21 cellular contexts compared by ENCODE assay signal in the genomic region with DNA sequence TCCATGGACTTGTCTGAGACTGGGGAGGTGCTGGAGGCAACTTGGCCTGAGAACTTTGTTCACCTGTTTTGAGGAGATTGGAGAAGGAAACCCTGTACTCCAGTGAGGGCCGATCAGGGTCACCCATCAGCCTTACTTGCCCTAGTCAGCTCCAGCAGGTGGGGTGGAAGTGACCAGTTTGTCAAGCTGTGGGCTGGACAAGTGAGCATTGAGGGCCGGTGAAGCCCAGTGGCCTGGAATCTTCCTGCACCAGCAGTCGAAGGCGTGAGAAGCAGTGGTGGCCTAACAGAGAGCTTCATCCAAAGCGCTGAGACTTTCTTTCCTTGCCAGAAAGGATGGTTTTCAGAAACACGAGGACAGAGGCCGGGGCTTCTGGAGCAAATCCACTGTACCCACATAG. TPM values are rescaled to one million over a fixed set of nuclear protein-coding genes. Genes with fewer than 3 reads are reported as not detected.
DNase-seq lines count a peak whose midpoint lies in the region; ATAC-seq, FAIRE-seq and TF ChIP-seq lines count a peak whose summit lies in the region.
"Had no signal": no experiment of that assay in that cellular context is flagged by ENCODE, and none has a peak within 500 bp of the region (broad histone marks: within the 10 kb centered on the region; RNA-seq: fewer than 3 reads in every experiment).

No MANE protein-coding gene starts in this region.

- peak overlapping the region; percentile 6 for H3K4me3 Mint-ChIP-seq in neural progenitor cell
- no peak overlapping the region for H3K4me3 Mint-ChIP-seq in activated CD8-positive, alpha-beta memory T cell treated with anti-CD3 and anti-CD28 coated beads, Interleukin-2, amount 10 ng/mL, durations not matched to agents 7 days and 5 days
- H3K4me3 Mint-ChIP-seq: activated naive CD8-positive, alpha-beta T cell; activated T-cell treated with anti-CD3 and anti-CD28 coated beads, Interleukin-2, amount 50 U/mL, for 24 hours had no signal

- DNase-seq in K562 (ENCODE audit: extremely low read depth in 1 of 4, low spot score in 3 of 4) (no peak), neural progenitor cell (ENCODE audit: low spot score) (no peak), thyroid gland (peak in 1 of 2 donors; percentile 25), HAP-1 (ENCODE audit: low spot score in 2 of 2) (no peak)
- no peak for DNase-seq in activated CD8-positive, alpha-beta memory T cell treated with anti-CD3 and anti-CD28 coated beads, Interleukin-2, amount 10 ng/mL, durations not matched to agents 7 days and 5 days
- DNase-seq in activated naive CD4-positive, alpha-beta T cell treated with Interleukin-2 at 50 U/mL for 16 hours, result no peak
- DNase-seq: activated CD4-positive, alpha-beta T cell treated with anti-CD3 and anti-CD28 coated beads, Interleukin-2, amount 50 U/mL, for 48 hours; activated T-cell treated with anti-CD3 and anti-CD28 coated beads, Interleukin-2, amount 50 U/mL, for 24 hours; BE2C; GF-D8; midbrain; NCI-H1417 treated with DMSO at 0.1 percent for 48 hours; stimulated activated naive CD8-positive, alpha-beta T cell treated with anti-CD3 and anti-CD28 coated beads, Interleukin-15, amount 100 ng/mL, for 72 hours had no signal

- no peak; the same call in 2 of the 3 replicates for ATAC-seq in K562
- no peak for ATAC-seq in activated CD8-positive, alpha-beta memory T cell treated with anti-CD3 and anti-CD28 coated beads, Interleukin-2, amount 10 ng/mL, durations not matched to agents 7 days and 5 days
- ATAC-seq: stimulated activated naive CD8-positive, alpha-beta T cell treated with anti-CD3 and anti-CD28 coated beads, Interleukin-15, amount 100 ng/mL, for 72 hours had no signal

- H3K4me1 ChIP-seq in Loucy (ENCODE audit: insufficient read depth, low read length, poor library complexity, severe bottlenecking) (peaks cover 96% of the 10 kb centered on the region), K562 (replicated peaks in 1 of 2; ENCODE audit: control insufficient read depth in 2 of 2, insufficient read depth in 2 of 2, low read length in 2 of 2) (peaks cover 0 to 4% of the 10 kb centered on the region in 2 experiments; a peak in 2 of 5 replicates), neural progenitor cell (peaks cover 35% of the 10 kb centered on the region), thyroid gland (peaks cover 52 to 72% of the 10 kb centered on the region in 2 donors), HAP-1 (peaks cover 12% of the 10 kb centered on the region)

- H3K9ac ChIP-seq in Loucy (ENCODE audit: low read depth, low read length, poor library complexity, severe bottlenecking) (no peak overlapping the region), K562 (ENCODE audit: insufficient read depth in 1 of 2, low read depth in 2 of 2, low read length in 2 of 2) (no peak overlapping the region), neural progenitor cell (no peak overlapping the region)

- no peaks in the 10 kb centered on the region for H3K36me3 Mint-ChIP-seq in neural progenitor cell
- H3K36me3 Mint-ChIP-seq in activated CD8-positive, alpha-beta memory T cell treated with anti-CD3 and anti-CD28 coated beads, Interleukin-2, amount 10 ng/mL, durations not matched to agents 7 days and 5 days, result peaks cover 25% of the 10 kb centered on the region

- H3K4me3 ChIP-seq in Loucy (ENCODE audit: low read length, poor library complexity, severe bottlenecking) (no peak overlapping the region), K562 (no peak overlapping the region), neural progenitor cell (no peak overlapping the region), thyroid gland (replicated peaks in 1 of 3) (no peak overlapping the region), HAP-1 (no peak overlapping the region)
- H3K4me3 ChIP-seq: vagina had no signal

- TF ChIP-seq EP300 in K562 (IDR thresholded peaks at IDR 0.05; ENCODE audit: low read length), result no peak

- H3K9me3 ChIP-seq in Loucy (ENCODE audit: insufficient read depth, low read depth, low read length) (no peaks in the 10 kb centered on the region), K562 (replicated peaks; ENCODE audit: control insufficient read depth, insufficient read depth, low read depth, low read length) (no peaks in the 10 kb centered on the region), neural progenitor cell (ENCODE audit: low read depth) (no peaks in the 10 kb centered on the region), thyroid gland (no peaks in the 10 kb centered on the region), HAP-1 (no peaks in the 10 kb centered on the region)
- H3K9me3 ChIP-seq: BE2C, neutrophil, vagina had no signal

- H3K79me2 ChIP-seq in Loucy (ENCODE audit: insufficient read depth, low read length), result peaks cover 96% of the 10 kb centered on the region
- H3K79me2 ChIP-seq in K562 (ENCODE audit: control insufficient read depth, insufficient read depth, low read length), result no peaks in the 10 kb centered on the region
- H3K79me2 ChIP-seq in neural progenitor cell (ENCODE audit: low read depth), result no peaks in the 10 kb centered on the region

- H3K4me2 ChIP-seq in Loucy (ENCODE audit: low read depth, low read length, poor library complexity, severe bottlenecking), result peak overlapping the region; percentile 84
- no peak overlapping the region for H3K4me2 ChIP-seq in K562 (ENCODE audit: insufficient read depth, low read length)
- H3K4me2 ChIP-seq in neural progenitor cell, result no peak overlapping the region

- TF ChIP-seq RAD21 in K562 (CRISPR knock-in tag; conservative IDR thresholded peaks at IDR 0.05 in 1 of 2, IDR thresholded peaks at IDR 0.05 in 1 of 2), result no peak

- no peak overlapping the region for H3K27ac Mint-ChIP-seq in neural progenitor cell
- no peak overlapping the region for H3K27ac Mint-ChIP-seq in activated CD8-positive, alpha-beta memory T cell treated with anti-CD3 and anti-CD28 coated beads, Interleukin-2, amount 10 ng/mL, durations not matched to agents 7 days and 5 days
- H3K27ac Mint-ChIP-seq: activated naive CD8-positive, alpha-beta T cell; activated T-cell treated with anti-CD3 and anti-CD28 coated beads, Interleukin-2, amount 50 U/mL, for 24 hours had no signal

- 4% methylated on average over 7 of the region's 7 CpGs for WGBS in K562 (ENCODE audit: insufficient coverage, low coverage, missing lambda C conversion rate)
- WGBS in thyroid gland, 2 donors, result 75 to 94% methylated on average over 6 to 7 of the region's 7 CpGs

- intact Hi-C loops in K562 (cut with micrococcal nuclease) (loop anchor here (10.0 kb wide), 1 partner anchor 52 kb away; no protein-coding TSS in a partner anchor), thyroid gland (cut with DNase I) (no loop called here)

- in situ Hi-C loops in K562 (cut with MboI) (no loop called here), HAP-1 (cut with MboI; ENCODE audit: low sequenced_read_pairs) (no loop called here)

- H3K27ac ChIP-seq in K562 (ENCODE audit: extremely low read depth, low read depth, low read length) (no peak overlapping the region), neural progenitor cell (no peak overlapping the region), thyroid gland (peak overlapping the region; percentile 87 to 94 (median 91))
- H3K27ac ChIP-seq: neutrophil had no signal

- no peak for TF ChIP-seq CTCF in Loucy (conservative IDR thresholded peaks at IDR 0.05; ENCODE audit: low read length)
- no peak for TF ChIP-seq CTCF in K562 (IDR thresholded peaks at IDR 0.05 in 2 of 3, conservative IDR thresholded peaks at IDR 0.05 in 1 of 3; ENCODE audit: insufficient read depth in 2 of 3, low read depth in 1 of 3, low read length in 3 of 3)
- TF ChIP-seq CTCF in neural progenitor cell (IDR thresholded peaks at IDR 0.05), result no peak
- no peak for TF ChIP-seq CTCF in thyroid gland (IDR thresholded peaks at IDR 0.05)

- no peaks in the 10 kb centered on the region for H3K9me1 ChIP-seq in K562 (ENCODE audit: control insufficient read depth, insufficient read depth, low read length)

- no peak for TF ChIP-seq POLR2A in K562 (conservative IDR thresholded peaks at IDR 0.05)
- no peak for TF ChIP-seq POLR2A in thyroid gland (IDR thresholded peaks at IDR 0.05)

- peaks cover 81% of the 10 kb centered on the region; the same call in 1 of the 2 replicates for H3K36me3 ChIP-seq in Loucy (ENCODE audit: insufficient read depth, low read length)
- H3K36me3 ChIP-seq in K562 (ENCODE audit: control insufficient read depth, insufficient read depth, low read length), result no peaks in the 10 kb centered on the region
- no peaks in the 10 kb centered on the region for H3K36me3 ChIP-seq in neural progenitor cell
- no peaks in the 10 kb centered on the region for H3K36me3 ChIP-seq in thyroid gland
- no peaks in the 10 kb centered on the region for H3K36me3 ChIP-seq in HAP-1 (replicated peaks)
- H3K36me3 ChIP-seq: BE2C had no signal

- H3K27me3 Mint-ChIP-seq in neural progenitor cell (ENCODE audit: insufficient read depth, low read depth), result peaks cover 3% of the 10 kb centered on the region
- H3K27me3 Mint-ChIP-seq in activated CD8-positive, alpha-beta memory T cell treated with anti-CD3 and anti-CD28 coated beads, Interleukin-2, amount 10 ng/mL, durations not matched to agents 7 days and 5 days, result no peaks in the 10 kb centered on the region
- H3K27me3 Mint-ChIP-seq: activated naive CD8-positive, alpha-beta T cell; activated T-cell treated with anti-CD3 and anti-CD28 coated beads, Interleukin-2, amount 50 U/mL, for 24 hours; stimulated activated naive CD8-positive, alpha-beta T cell treated with anti-CD3 and anti-CD28 coated beads, Interleukin-15, amount 100 ng/mL, for 72 hours had no signal

- no TSS peak for BruUV-seq in K562 (replicated peaks; lab: Mats Ljungman, UMichigan)

- H3K4me1 Mint-ChIP-seq in neural progenitor cell, result peaks cover 52% of the 10 kb centered on the region
- peaks cover 37% of the 10 kb centered on the region for H3K4me1 Mint-ChIP-seq in activated CD8-positive, alpha-beta memory T cell treated with anti-CD3 and anti-CD28 coated beads, Interleukin-2, amount 10 ng/mL, durations not matched to agents 7 days and 5 days

- no peaks in the 10 kb centered on the region for H3K9me2 ChIP-seq in Loucy (replicated peaks; ENCODE audit: low read depth, low read length)

- H2AFZ ChIP-seq in Loucy (ENCODE audit: low read length) (no peak overlapping the region), K562 (ENCODE audit: low read depth, low read length) (no peak overlapping the region), neural progenitor cell (replicated peaks) (peak overlapping the region; percentile 55)

- no peak for FAIRE-seq in K562 (lab: Jason Lieb, UNC)
- FAIRE-seq: endothelial cell of umbilical vein, GM12891 had no signal

- H3K27me3 ChIP-seq in Loucy (ENCODE audit: insufficient read depth, low read length, poor library complexity, severe bottlenecking), result no peaks in the 10 kb centered on the region
- peaks cover 65 to 83% of the 10 kb centered on the region in 2 experiments for H3K27me3 ChIP-seq in K562 (ENCODE audit: control insufficient read depth in 2 of 2, insufficient read depth in 2 of 2, low read length in 2 of 2)
- H3K27me3 ChIP-seq in neural progenitor cell, result no peaks in the 10 kb centered on the region
- H3K27me3 ChIP-seq in thyroid gland, result no peaks in the 10 kb centered on the region
- no peaks in the 10 kb centered on the region for H3K27me3 ChIP-seq in HAP-1 (ENCODE audit: low read depth)
- H3K27me3 ChIP-seq: BE2C, neutrophil, vagina had no signal

- H3F3A ChIP-seq in Loucy (ENCODE audit: low read depth) (0 out of 2 replicates have a peak, but pooled peaks cover 4% of the 10 kb centered on the region), neural progenitor cell (ENCODE audit: low read depth) (peaks cover 15% of the 10 kb centered on the region)

- CTCF ChIA-PET in K562 (lab: Yijun Ruan, JAX; ENCODE audit: low intra/inter-chr PET ratio), result no interaction called here
- CTCF ChIA-PET in activated CD8-positive, alpha-beta memory T cell treated with anti-CD3 and anti-CD28 coated beads, Interleukin-2, amount 10 ng/mL, durations not matched to agents 7 days and 5 days (lab: Charles Lee), result interaction anchor here (2.0 kb wide), 1 partner anchor 8 kb away, joined by 9 read pairs; no protein-coding TSS in a partner anchor

- POLR2A ChIA-PET in K562 (lab: Yijun Ruan, JAX), result interaction anchor here (0.6 kb wide), 1 partner anchor 28 kb away, joined by 4 read pairs; no protein-coding TSS in a partner anchor

- H4K20me1 ChIP-seq in Loucy (ENCODE audit: insufficient read depth, low read length, poor library complexity, severe bottlenecking), result peaks cover 83% of the 10 kb centered on the region
- H4K20me1 ChIP-seq in K562 (replicated peaks; ENCODE audit: control insufficient read depth, insufficient read depth, low read length), result peaks cover 6% of the 10 kb centered on the region; the same call in 1 of the 2 replicates
- no peaks in the 10 kb centered on the region for H4K20me1 ChIP-seq in neural progenitor cell (ENCODE audit: low read depth)

- no peaks in the 10 kb centered on the region for H3K9me3 Mint-ChIP-seq in neural progenitor cell
- no peaks in the 10 kb centered on the region for H3K9me3 Mint-ChIP-seq in activated CD8-positive, alpha-beta memory T cell treated with anti-CD3 and anti-CD28 coated beads, Interleukin-2, amount 10 ng/mL, durations not matched to agents 7 days and 5 days (ENCODE audit: low read depth)
- H3K9me3 Mint-ChIP-seq: activated T-cell treated with anti-CD3 and anti-CD28 coated beads, Interleukin-2, amount 50 U/mL, for 24 hours; stimulated activated naive CD8-positive, alpha-beta T cell treated with anti-CD3 and anti-CD28 coated beads, Interleukin-15, amount 100 ng/mL, for 72 hours had no signal

RNA-seq across cellular contexts. Expression of gene SLC37A1, which starts 9.6 kb away (rescaled TPM):
- total RNA-seq in K562 (2011; cell fraction: chromatin; rRNA removed; ENCODE audit: low replicate concordance), result 4.6 and 9.1 TPM in 2 replicates
- 5.5 and 5.9 TPM in 2 replicates for total RNA-seq in K562 (2011; cell fraction: nucleolus; rRNA removed)
- total RNA-seq in K562 (2011; cell fraction: nucleoplasm; rRNA removed), result 5.6 and 6.5 TPM in 2 replicates
- 0.33 and 1.4 TPM in 2 replicates for total RNA-seq in K562 (2014; rRNA removed)
- 0.10 and 0.15 TPM in 2 replicates for total RNA-seq in K562 (2014; rRNA removed; fragmentation: Illumina TruSeq; extraction: Trizol)
- 0.40 and 0.79 TPM in 2 replicates for total RNA-seq in K562 (2015; rRNA removed; fragmentation: Illumina TruSeq; extraction: Trizol)
- 0.40 and 0.60 TPM in 2 replicates for total RNA-seq in K562 (2021)
- polyA plus RNA-seq in K562 (2011; rRNA removed), result 3.4 and 4.5 TPM in 2 replicates
- polyA plus RNA-seq in K562 (2011; cell fraction: cytosol; rRNA removed), result 2.8 and 3.2 TPM in 2 replicates
- polyA plus RNA-seq in K562 (2011; cell fraction: nucleus; rRNA removed), result 10.8 and 11.2 TPM in 2 replicates
- polyA plus RNA-seq in K562 (2012), result 0.43 and 1.8 TPM in 2 replicates
- polyA plus RNA-seq in K562 (2014; fragmentation: Illumina TruSeq; extraction: Trizol), result 0.45 and 0.65 TPM in 2 replicates
- under 1 TPM; 0.06 to 0.20 TPM for polyA plus RNA-seq in K562 (2014; fragmentation: Nextera tagmentation; extraction: Ambion mirVana)
- polyA plus RNA-seq in K562 (2014; rRNA removed), result 0.09 and 0.24 TPM in 2 replicates
- polyA minus RNA-seq in K562 (2011; rRNA and poly(A)+ RNA removed), result 3.8 and 6.7 TPM in 2 replicates
- 2.5 and 2.6 TPM in 2 replicates for polyA minus RNA-seq in K562 (2011; cell fraction: cytosol; rRNA and poly(A)+ RNA removed)
- polyA minus RNA-seq in K562 (2011; cell fraction: nucleus; rRNA and poly(A)+ RNA removed), result 8.3 and 11.8 TPM in 2 replicates
- total RNA-seq in neural progenitor cell (ENCODE audit: low replicate concordance), result 1.2 and 6.1 TPM in 2 replicates
- 10 to 100 TPM; 26.1 to 37.9 (median 34.9) TPM for total RNA-seq in thyroid gland
- total RNA-seq in activated CD8-positive, alpha-beta memory T cell treated with anti-CD3 and anti-CD28 coated beads, Interleukin-2, amount 10 ng/mL, durations not matched to agents 7 days and 5 days, result 10 to 100 TPM; 14.0 to 14.8 TPM

RNA-seq across cellular contexts. Expression of gene RSPH1, which starts 27.2 kb away (rescaled TPM):
- total RNA-seq in K562 (2011; cell fraction: chromatin; rRNA removed; ENCODE audit: low replicate concordance), result 0.16 TPM in 1 of 2 replicates, not detected in the other
- not detected in 2 replicates for total RNA-seq in K562 (2011; cell fraction: nucleolus; rRNA removed)
- 0.15 TPM in 1 of 2 replicates, not detected in the other for total RNA-seq in K562 (2011; cell fraction: nucleoplasm; rRNA removed)
- not detected in 2 replicates for total RNA-seq in K562 (2014; rRNA removed)
- total RNA-seq in K562 (2014; rRNA removed; fragmentation: Illumina TruSeq; extraction: Trizol), result not detected in 2 replicates
- not detected in 2 replicates for total RNA-seq in K562 (2015; rRNA removed; fragmentation: Illumina TruSeq; extraction: Trizol)
- total RNA-seq in K562 (2021), result not detected in 2 replicates
- polyA plus RNA-seq in K562 (2011; rRNA removed), result 0.17 TPM in 1 of 2 replicates, not detected in the other
- 0.01 TPM in 1 of 2 replicates, not detected in the other for polyA plus RNA-seq in K562 (2011; cell fraction: cytosol; rRNA removed)
- 0.07 TPM in 1 of 2 replicates, not detected in the other for polyA plus RNA-seq in K562 (2011; cell fraction: nucleus; rRNA removed)
- 0.18 TPM in 1 of 2 replicates, not detected in the other for polyA plus RNA-seq in K562 (2012)
- polyA plus RNA-seq in K562 (2014; fragmentation: Illumina TruSeq; extraction: Trizol), result not detected in 2 replicates
- polyA plus RNA-seq in K562 (2014; fragmentation: Nextera tagmentation; extraction: Ambion mirVana), result not detected
- not detected in 2 replicates for polyA plus RNA-seq in K562 (2014; rRNA removed)
- polyA minus RNA-seq in K562 (2011; rRNA and poly(A)+ RNA removed), result 0.07 TPM in 1 of 2 replicates, not detected in the other
- not detected in 2 replicates for polyA minus RNA-seq in K562 (2011; cell fraction: cytosol; rRNA and poly(A)+ RNA removed)
- polyA minus RNA-seq in K562 (2011; cell fraction: nucleus; rRNA and poly(A)+ RNA removed), result not detected in 2 replicates
- total RNA-seq in neural progenitor cell (ENCODE audit: low replicate concordance), result 0.04 and 0.34 TPM in 2 replicates
- total RNA-seq in thyroid gland, result 1 to 10 TPM; 2.7 to 3.7 (median 3.0) TPM
- total RNA-seq in activated CD8-positive, alpha-beta memory T cell treated with anti-CD3 and anti-CD28 coated beads, Interleukin-2, amount 10 ng/mL, durations not matched to agents 7 days and 5 days, result not detected
- total RNA-seq: endothelial cell of umbilical vein, fibroblast of villous mesenchyme, HT1080, vagina had no signal

Comparison
In these comparisons a context has a peak if more than half of its experiments do, and no peak if none do; other contexts are left out.
1. H3K27ac ChIP-seq: peak in thyroid gland (3 of 3); none in K562 (single experiment) and neural progenitor cell (single experiment).